In genomic region chr1:32878183-32878582, GRCh38 we compare ENCODE assay signal across 16 cellular contexts. TPM values are rescaled to one million over a fixed set of nuclear protein-coding genes. Genes with fewer than 3 reads are reported as not detected.
DNase-seq lines count a peak whose midpoint lies in the region; ATAC-seq and TF ChIP-seq lines count a peak whose summit lies in the region.
"Had no signal": no experiment of that assay in that cellular context is flagged by ENCODE, and none has a peak within 500 bp of the region (broad histone marks: within the 10 kb centered on the region; RNA-seq: fewer than 3 reads in every experiment).

No MANE protein-coding gene starts in this region.

- no peak overlapping the region for H3K4me3 Mint-ChIP-seq in naive thymus-derived CD8-positive, alpha-beta T cell
- H3K4me3 Mint-ChIP-seq: activated CD8-positive, alpha-beta T cell treated with anti-CD3 and anti-CD28 coated beads, Interleukin-2, amount 10 ng/mL, durations not matched to agents 7 days and 5 days; T-helper 1 cell treated with Interleukin-12 subunit alpha and Interleukin-12 subunit beta and Interleukin-4 antibody, amounts not matched to agents 30 μg/mL and 1 μg/mL, for 36 hours had no signal

- no peaks in the 10 kb centered on the region for H3K9me3 Mint-ChIP-seq in naive thymus-derived CD8-positive, alpha-beta T cell
- H3K9me3 Mint-ChIP-seq: activated naive CD4-positive, alpha-beta T cell treated with anti-CD3 and anti-CD28 coated beads, Interleukin-2, amount 50 U/mL, for 72 hours; T-helper 1 cell treated with Interleukin-12 subunit alpha and Interleukin-12 subunit beta and Interleukin-4 antibody, amounts not matched to agents 30 μg/mL and 1 μg/mL, for 36 hours had no signal

- H3K36me3 Mint-ChIP-seq in naive thymus-derived CD8-positive, alpha-beta T cell: peaks cover 0 to 2% (median 0%) of the 10 kb centered on the region in 3 donors
- H3K36me3 Mint-ChIP-seq: activated naive CD4-positive, alpha-beta T cell treated with anti-CD3 and anti-CD28 coated beads, Interleukin-2, amount 50 U/mL, for 72 hours had no signal

- H3K4me1 Mint-ChIP-seq in naive thymus-derived CD8-positive, alpha-beta T cell: peaks cover 0 to 2% (median under 1%) of the 10 kb centered on the region in 4 donors

- peaks cover 11 to 65% (median 36%) of the 10 kb centered on the region in 5 donors for H3K27me3 Mint-ChIP-seq in naive thymus-derived CD8-positive, alpha-beta T cell

- no peak overlapping the region for H3K27ac Mint-ChIP-seq in naive thymus-derived CD8-positive, alpha-beta T cell
- H3K27ac Mint-ChIP-seq: activated CD8-positive, alpha-beta T cell treated with anti-CD3 and anti-CD28 coated beads, Interleukin-2, amount 10 ng/mL, durations not matched to agents 7 days and 5 days; activated naive CD4-positive, alpha-beta T cell treated with anti-CD3 and anti-CD28 coated beads, Interleukin-2, amount 50 U/mL, for 72 hours; T-helper 1 cell treated with Interleukin-12 subunit alpha and Interleukin-12 subunit beta and Interleukin-4 antibody, amounts not matched to agents 30 μg/mL and 1 μg/mL, for 36 hours had no signal

- no peak for TF ChIP-seq EP300 in Ishikawa (IDR thresholded peaks at IDR 0.05; ENCODE audit: borderline replicate concordance)

- DNase-seq in NCI-H524 (lab: John Stamatoyannopoulos, UW): peak; percentile 3 to 68
- DNase-seq in NCI-H524 treated with DMSO at 0.1 percent for 48 hours (lab: John Stamatoyannopoulos, UW): no peak
- peak in 30 of 61 donors; percentile 12 to 94 (median 42) for DNase-seq in caudate nucleus (lab: John Stamatoyannopoulos, UW)
- DNase-seq in omental fat pad (ENCODE audit: low spot score): no peak
- DNase-seq in naive thymus-derived CD8-positive, alpha-beta T cell: no peak
- no peak for DNase-seq in NCI-H146 (lab: John Stamatoyannopoulos, UW)
- DNase-seq: activated CD8-positive, alpha-beta T cell treated with anti-CD3 and anti-CD28 coated beads, Interleukin-2, amount 10 ng/mL, durations not matched to agents 7 days and 5 days; GOT3; KBM-7 had no signal

- POLR2A ChIA-PET in naive thymus-derived CD8-positive, alpha-beta T cell (lab: Charles Lee): no interaction called here

- TF ChIP-seq CTCF in omental fat pad (IDR thresholded peaks at IDR 0.05): no peak

- no peak for TF ChIP-seq RAD21 in Ishikawa (IDR thresholded peaks at IDR 0.05; ENCODE audit: low read depth)

- ATAC-seq in omental fat pad (ENCODE audit: low FRiP score): peak; percentile 16
- ATAC-seq in GM21619 (IDR thresholded peaks at IDR 0.05; ENCODE audit: unreplicated experiment): no peak
- ATAC-seq in naive thymus-derived CD8-positive, alpha-beta T cell: no peak
- ATAC-seq: activated CD8-positive, alpha-beta T cell treated with anti-CD3 and anti-CD28 coated beads, Interleukin-2, amount 10 ng/mL, durations not matched to agents 7 days and 5 days; activated naive CD4-positive, alpha-beta T cell treated with anti-CD3 and anti-CD28 coated beads, Interleukin-2, amount 50 U/mL, for 72 hours had no signal

- H3K27ac ChIP-seq in caudate nucleus (ENCODE audit: low read depth, low read length): peak overlapping the region; percentile 88
- H3K27ac ChIP-seq: prostate gland had no signal

TF ChIP-seq in Ishikawa, 13 proteins besides CTCF, POLR2A, EP300 and RAD21:
- TF ChIP-seq REST (IDR thresholded peaks at IDR 0.05; ENCODE audit: low read depth): no peak
- peak; percentile 46; the same call in 1 of the 2 replicates for TF ChIP-seq CEBPB (IDR thresholded peaks at IDR 0.05)
- TF ChIP-seq NFIC (IDR thresholded peaks at IDR 0.05): no peak
- TF ChIP-seq TEAD4 (IDR thresholded peaks at IDR 0.05): 0 out of 2 replicates have a peak, but pooled peaks have one; percentile 13
- TF ChIP-seq USF1 (IDR thresholded peaks at IDR 0.05): no peak
- TF ChIP-seq TAF1 (IDR thresholded peaks at IDR 0.05; ENCODE audit: low read depth): no peak
- TF ChIP-seq FOXM1 (IDR thresholded peaks at IDR 0.05; ENCODE audit: borderline replicate concordance, low read depth): no peak
- TF ChIP-seq TCF12 (IDR thresholded peaks at IDR 0.05; ENCODE audit: low read depth): no peak
- TF ChIP-seq CREB1 (IDR thresholded peaks at IDR 0.05; ENCODE audit: low read depth): no peak

RNA-seq across cellular contexts. Expression of gene FNDC5, which starts 7.5 kb away (rescaled TPM):
- total RNA-seq in omental fat pad: 1 to 10 TPM in 3 of 4 donors, under 1 TPM in 1; 0.48 to 3.0 (median 1.6) TPM
- not detected for total RNA-seq in naive thymus-derived CD8-positive, alpha-beta T cell
- not detected for polyA plus RNA-seq in naive thymus-derived CD8-positive, alpha-beta T cell
- total RNA-seq: activated CD8-positive, alpha-beta T cell treated with anti-CD3 and anti-CD28 coated beads, Interleukin-2, amount 10 ng/mL, durations not matched to agents 7 days and 5 days; activated naive CD4-positive, alpha-beta T cell treated with anti-CD3 and anti-CD28 coated beads, Interleukin-2, amount 50 U/mL, for 72 hours had no signal

RNA-seq across cellular contexts. Expression of gene HPCA, which starts 8.1 kb away (rescaled TPM):
- 1 to 10 TPM in 1 of 4 donors, not detected in 3; 1.2 TPM for total RNA-seq in omental fat pad
- not detected for total RNA-seq in naive thymus-derived CD8-positive, alpha-beta T cell
- polyA plus RNA-seq in naive thymus-derived CD8-positive, alpha-beta T cell: not detected
- total RNA-seq: activated CD8-positive, alpha-beta T cell treated with anti-CD3 and anti-CD28 coated beads, Interleukin-2, amount 10 ng/mL, durations not matched to agents 7 days and 5 days; heart right ventricle; lung microvascular endothelial cell had no signal
- polyA plus RNA-seq: heart right ventricle had no signal

RNA-seq across cellular contexts. Expression of gene TMEM54, which starts 23.0 kb away (rescaled TPM):
- total RNA-seq in omental fat pad: 10 to 100 TPM; 16.2 to 70.1 (median 26.4) TPM
- total RNA-seq in naive thymus-derived CD8-positive, alpha-beta T cell: not detected
- not detected for polyA plus RNA-seq in naive thymus-derived CD8-positive, alpha-beta T cell
- total RNA-seq: activated CD8-positive, alpha-beta T cell treated with anti-CD3 and anti-CD28 coated beads, Interleukin-2, amount 10 ng/mL, durations not matched to agents 7 days and 5 days had no signal

Comparison
In these comparisons a context has a peak if more than half of its experiments do, and no peak if none do; other contexts are left out.
1. DNase-seq: peak in NCI-H524 (2 of 2); none in NCI-H524 treated with DMSO at 0.1 percent for 48 hours (single experiment), omental fat pad (single experiment), naive thymus-derived CD8-positive, alpha-beta T cell (0 of 10) and NCI-H146 (single experiment).
2. RNA of gene TMEM54, which starts 23.0 kb away (total RNA-seq): 16.2 to 70.1 TPM in omental fat pad; not detected in naive thymus-derived CD8-positive, alpha-beta T cell; every median in the first group is over 10 times any median in the second.